In genomic region chr22:23401111-23401909, GRCh38 we compare ENCODE assay signal across 11 cellular contexts.
A peak's percentile ranks its signal among the peaks of the same experiment; 100 is the strongest.
DNase-seq lines count a peak whose midpoint lies in the region; ATAC-seq and TF ChIP-seq lines count a peak whose summit lies in the region.
"Had no signal": no experiment of that assay in that cellular context is flagged by ENCODE, and none has a peak within 500 bp of the region (broad histone marks: within the 10 kb centered on the region; RNA-seq: fewer than 3 reads in every experiment).

No MANE protein-coding gene starts in this region.

- intact Hi-C loops in Calu3 (cut with micrococcal nuclease; ENCODE audit: unreplicated experiment): no loop called here
- intact Hi-C loops in colonic mucosa (cut with DNase I): loop anchor here (5.0 kb wide), 1 partner anchor 136 kb away; no protein-coding TSS in a partner anchor

- H3K36me3 Mint-ChIP-seq in Calu3 (ENCODE audit: insufficient read depth, unreplicated experiment): no peaks in the 10 kb centered on the region

- H3K4me1 ChIP-seq in Peyer's patch (peaks cover 0 to 8% (median 0%) of the 10 kb centered on the region in 4 donors), osteoblast (ENCODE audit: insufficient read depth, low read length) (no peaks in the 10 kb centered on the region), colonic mucosa (no peaks in the 10 kb centered on the region)

- peaks cover 4% of the 10 kb centered on the region for H4K20me1 ChIP-seq in osteoblast (ENCODE audit: insufficient read depth, low read length)

- BruUV-seq in Calu3 (replicated peaks; lab: Mats Ljungman, UMichigan): no TSS peak

- H3K4me1 Mint-ChIP-seq in Calu3 (ENCODE audit: low read depth, unreplicated experiment): no peaks in the 10 kb centered on the region

- H3K27me3 ChIP-seq in Peyer's patch (no peaks in the 10 kb centered on the region), osteoblast (ENCODE audit: insufficient read depth, low read length) (no peaks in the 10 kb centered on the region), colonic mucosa (no peaks in the 10 kb centered on the region)

- H3K9me3 ChIP-seq in Peyer's patch: no peaks in the 10 kb centered on the region
- H3K9me3 ChIP-seq in osteoblast (ENCODE audit: low read depth, low read length): no peaks in the 10 kb centered on the region
- no peaks in the 10 kb centered on the region for H3K9me3 ChIP-seq in colonic mucosa

- H3K27ac ChIP-seq in Peyer's patch (no peak overlapping the region), osteoblast (ENCODE audit: low read depth, low read length) (no peak overlapping the region), colonic mucosa (no peak overlapping the region)

- no peaks in the 10 kb centered on the region for H3K9me3 Mint-ChIP-seq in Calu3 (ENCODE audit: low read depth, unreplicated experiment)

- peak overlapping the region; percentile 56 for H3K4me3 Mint-ChIP-seq in Calu3 (ENCODE audit: low read depth, unreplicated experiment)

- no peak overlapping the region for H3K4me2 ChIP-seq in osteoblast (ENCODE audit: insufficient read depth, low read length)

- H3K36me3 ChIP-seq in Peyer's patch: no peaks in the 10 kb centered on the region
- no peaks in the 10 kb centered on the region for H3K36me3 ChIP-seq in osteoblast (ENCODE audit: insufficient read depth, low read length)
- no peaks in the 10 kb centered on the region for H3K36me3 ChIP-seq in colonic mucosa

- TF ChIP-seq CTCF in Calu3 (IDR thresholded peaks at IDR 0.05; ENCODE audit: unreplicated experiment) (no peak), Peyer's patch (IDR thresholded peaks at IDR 0.05) (no peak), epithelial cell of esophagus (IDR thresholded peaks at IDR 0.05; ENCODE audit: insufficient read depth, low read depth, low read length, missing control alignments) (no peak), osteoblast (IDR thresholded peaks at IDR 0.05; ENCODE audit: extremely low read depth, low read depth, low read length) (no peak), colonic mucosa (IDR thresholded peaks at IDR 0.05) (no peak), GM10266 (IDR thresholded peaks at IDR 0.05; ENCODE audit: control insufficient read depth, insufficient read depth, low read depth, missing control alignments) (no peak)

- H3K27me3 Mint-ChIP-seq in Calu3 (ENCODE audit: unreplicated experiment): peaks cover 4% of the 10 kb centered on the region

- ATAC-seq in GM18519 (IDR thresholded peaks at IDR 0.05; ENCODE audit: low FRiP score, unreplicated experiment): no peak

- H3K4me3 ChIP-seq in Peyer's patch (peak overlapping the region in 1 of 4 donors; percentile 39), epithelial cell of esophagus (ENCODE audit: low read length) (no peak overlapping the region), osteoblast (ENCODE audit: insufficient read depth, low read length) (no peak overlapping the region), colonic mucosa (no peak overlapping the region)

- H3K79me2 ChIP-seq in osteoblast (ENCODE audit: insufficient read depth, low read length): no peaks in the 10 kb centered on the region

- no peak overlapping the region for H2AFZ ChIP-seq in osteoblast (ENCODE audit: low read length)

- TF ChIP-seq POLR2A in Peyer's patch (IDR thresholded peaks at IDR 0.05): no peak

- CTCF ChIA-PET in Calu3 (lab: Charles Lee): no interaction called here

- H3K9ac ChIP-seq in colonic mucosa (ENCODE audit: low read depth in 2 of 2, low read length in 2 of 2): no peak overlapping the region

- no peak overlapping the region for H3K27ac Mint-ChIP-seq in Calu3 (ENCODE audit: unreplicated experiment)

- DNase-seq in Calu3 (no peak), Peyer's patch (peak in 2 of 3 donors; percentile 37 to 41), epithelial cell of esophagus (ENCODE audit: low read depth) (peak; percentile 75), osteoblast (ENCODE audit: insufficient read length, low spot score, missing footprints) (peak; percentile 97), colonic mucosa (no peak), NCI-H1417 treated with DMSO at 0.1 percent for 48 hours (lab: John Stamatoyannopoulos, UW) (no peak), GM10266 (ENCODE audit: extremely low spot score) (no peak)
- DNase-seq: activated CD4-positive, alpha-beta T cell treated with anti-CD3 and anti-CD28 coated beads, Interleukin-2, amount 50 U/mL, for 4 hours; SHP77 treated with DMSO at 0.1 percent for 48 hours; stimulated activated CD8-positive, alpha-beta memory T cell treated with anti-CD3 and anti-CD28 coated beads, Interleukin-4, amount 100 ng/mL, for 48 hours had no signal

Comparison
In these comparisons a context has a peak if more than half of its experiments do, and no peak if none do; other contexts are left out.
1. DNase-seq: peak in Peyer's patch (2 of 3), epithelial cell of esophagus (single experiment) and osteoblast (single experiment); none in Calu3 (single experiment), colonic mucosa (single experiment), NCI-H1417 treated with DMSO at 0.1 percent for 48 hours (single experiment) and GM10266 (single experiment).